In the genomic region with DNA sequence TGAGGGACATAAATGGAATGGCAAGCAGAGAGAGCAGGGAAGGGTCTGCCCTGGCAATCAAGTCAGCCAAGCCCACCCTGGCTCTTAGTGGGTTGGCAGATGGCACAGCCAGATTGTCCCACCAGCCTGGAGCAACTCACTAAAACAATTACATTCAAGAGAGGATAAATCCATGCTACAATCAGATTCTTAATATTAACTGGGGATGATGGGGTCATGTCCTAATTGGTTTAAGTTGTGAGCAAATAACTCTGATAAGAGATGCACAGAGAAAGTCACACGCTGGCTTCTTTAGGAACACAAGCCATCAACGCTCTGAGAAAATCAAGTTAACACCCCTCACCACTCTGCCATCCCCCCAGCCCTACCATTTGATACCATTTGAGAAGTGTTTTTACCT, we compare ENCODE assay signal across 13 cellular contexts.
"Had no signal": no experiment of that assay in that cellular context is flagged by ENCODE, and none has a peak within 500 bp of the region (broad histone marks: within the 10 kb centered on the region; RNA-seq: fewer than 3 reads in every experiment).

No MANE protein-coding gene starts in this region.

- H3K27ac Mint-ChIP-seq: activated naive CD8-positive, alpha-beta T cell; stimulated activated naive CD8-positive, alpha-beta T cell treated with anti-CD3 and anti-CD28 coated beads, Interleukin-15, amount 100 ng/mL, for 72 hours; T-helper 2 cell treated with Interferon-gamma antibody and Interleukin-4, amounts not matched to agents 5 μg/mL and 100 μg/mL, for 36 hours had no signal

- H3K4me3 Mint-ChIP-seq: activated CD4-positive, alpha-beta memory T cell treated with anti-CD3 and anti-CD28 coated beads for 36 hours; stimulated activated naive CD8-positive, alpha-beta T cell treated with anti-CD3 and anti-CD28 coated beads, Interleukin-15, amount 100 ng/mL, for 72 hours had no signal

- ATAC-seq: lower lobe of right lung; stimulated activated naive CD8-positive, alpha-beta T cell treated with anti-CD3 and anti-CD28 coated beads, Interleukin-15, amount 100 ng/mL, for 72 hours had no signal

- H3K4me3 ChIP-seq: dorsolateral prefrontal cortex, lower lobe of right lung, ovary, thoracic aorta had no signal

- H3K27ac ChIP-seq: lower lobe of right lung, thoracic aorta had no signal

- H3K9me3 Mint-ChIP-seq: activated CD4-positive, alpha-beta memory T cell treated with anti-CD3 and anti-CD28 coated beads for 36 hours; stimulated activated naive CD8-positive, alpha-beta T cell treated with anti-CD3 and anti-CD28 coated beads, Interleukin-15, amount 100 ng/mL, for 72 hours; T-helper 2 cell treated with Interferon-gamma antibody and Interleukin-4, amounts not matched to agents 5 μg/mL and 100 μg/mL, for 36 hours had no signal

- H3K36me3 Mint-ChIP-seq: activated CD4-positive, alpha-beta memory T cell treated with anti-CD3 and anti-CD28 coated beads for 36 hours; activated naive CD8-positive, alpha-beta T cell had no signal

- H3K9me3 ChIP-seq: lower lobe of right lung, ovary, thoracic aorta had no signal

- H3K36me3 ChIP-seq: lower lobe of right lung, ovary, thoracic aorta had no signal

- DNase-seq: activated CD4-positive, alpha-beta memory T cell treated with anti-CD3 and anti-CD28 coated beads for 36 hours; activated gamma-delta T cell; activated T-cell treated with anti-CD3 and anti-CD28 coated beads, Interleukin-2, amount 50 U/mL, for 48 hours; amygdala; cerebellar nuclear complex; dorsolateral prefrontal cortex; lower lobe of right lung; ovary; stimulated activated CD4-positive, alpha-beta T cell treated with anti-CD3 and anti-CD28 coated beads, Interleukin-4, amount 100 ng/mL, for 1 hour; stimulated activated naive CD8-positive, alpha-beta T cell treated with anti-CD3 and anti-CD28 coated beads, Interleukin-15, amount 100 ng/mL, for 72 hours had no signal

- H3K27me3 ChIP-seq: dorsolateral prefrontal cortex, ovary had no signal
